In the genomic region with DNA sequence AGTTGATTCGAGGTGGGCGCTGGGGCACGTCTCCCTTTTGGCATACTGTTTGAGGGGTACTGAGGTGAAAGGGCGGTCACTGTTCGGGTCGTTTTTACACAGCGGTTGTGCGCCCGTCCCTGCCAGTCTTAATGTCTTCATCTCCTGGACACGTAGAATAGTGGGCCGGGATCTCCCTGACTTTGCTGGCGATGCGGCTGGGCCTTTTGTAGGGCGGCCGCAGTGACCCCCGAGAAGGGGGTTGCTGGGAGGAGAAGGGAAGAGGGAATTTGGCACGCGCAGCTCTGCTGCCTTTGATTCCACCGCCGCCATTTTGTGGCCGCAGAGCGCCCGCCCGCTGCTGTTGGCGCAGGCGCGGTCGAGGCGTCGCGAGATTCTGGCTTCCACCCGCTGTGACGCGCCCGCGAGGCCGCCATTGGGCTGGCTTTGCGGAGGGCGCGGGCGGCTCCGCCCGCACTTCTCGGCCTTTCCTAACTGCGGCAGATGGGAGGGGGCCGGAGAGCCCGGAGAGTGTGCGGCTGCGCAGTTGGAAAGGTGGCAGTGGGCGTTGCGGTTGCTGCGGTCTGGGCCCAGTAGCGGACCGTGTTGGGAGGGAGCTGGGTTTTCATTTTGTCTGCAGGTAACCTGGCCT, we compare ENCODE assay signal across 8 cellular contexts. TPM values are rescaled to one million over a fixed set of nuclear protein-coding genes. Genes with fewer than 3 reads are reported as not detected.
A peak's percentile ranks its signal among the peaks of the same experiment; 100 is the strongest.
DNase-seq lines count a peak whose midpoint lies in the region; ATAC-seq, FAIRE-seq and TF ChIP-seq lines count a peak whose summit lies in the region.

No MANE protein-coding gene starts in this region.

- TF ChIP-seq CTCF in D721Med (IDR thresholded peaks at IDR 0.05; ENCODE audit: insufficient read depth, missing control alignments) (no peak), OCI-LY7 (conservative IDR thresholded peaks at IDR 0.05; ENCODE audit: low read length) (no peak)

- H3K9me3 ChIP-seq in OCI-LY7 (ENCODE audit: low read length) (no peaks in the 10 kb centered on the region), mucosa of rectum (ENCODE audit: control insufficient read depth in 2 of 2, low read length in 2 of 2) (no peaks in the 10 kb centered on the region)

- H3K9me3 Mint-ChIP-seq in IgD-negative memory B cell: peaks cover 0 to 3% (median 0%) of the 10 kb centered on the region in 3 donors

- H3K36me3 Mint-ChIP-seq in IgD-negative memory B cell: peaks cover 11% of the 10 kb centered on the region

- H3K27me3 Mint-ChIP-seq in IgD-negative memory B cell: no peaks in the 10 kb centered on the region

- H4K20me1 ChIP-seq in OCI-LY7 (ENCODE audit: insufficient read depth, low read length): peaks cover 22% of the 10 kb centered on the region

- peak overlapping the region; percentile 85 for H3K4me2 ChIP-seq in OCI-LY7 (ENCODE audit: low read length)

- peak overlapping the region; percentile 94; the same call in 1 of the 2 replicates for H2AFZ ChIP-seq in OCI-LY7 (ENCODE audit: low read length)

- peaks cover 22 to 39% (median 36%) of the 10 kb centered on the region in 3 donors for H3K4me1 Mint-ChIP-seq in IgD-negative memory B cell

- H3K4me1 ChIP-seq in OCI-LY7 (ENCODE audit: insufficient read depth, low read length, poor library complexity, severe bottlenecking) (peaks cover 14% of the 10 kb centered on the region), mucosa of rectum (ENCODE audit: control insufficient read depth in 2 of 2, insufficient read depth in 2 of 2, low read length in 2 of 2) (peaks cover 13 to 18% of the 10 kb centered on the region in 2 donors)

- H3K27ac Mint-ChIP-seq in IgD-negative memory B cell: peak overlapping the region; percentile 100

- TF ChIP-seq POLR2A in erythroblast (IDR thresholded peaks at IDR 0.05; ENCODE audit: low read length): peak; percentile 98

- H3K9me2 ChIP-seq in OCI-LY7 (ENCODE audit: insufficient read depth, low read length): no peaks in the 10 kb centered on the region

- intact Hi-C loops in OCI-LY7 (cut with micrococcal nuclease; ENCODE audit: unreplicated experiment): loop anchor here (5.0 to 10.0 kb wide), 2 partner anchors 155 to 613 kb away; partner anchors contain the start of genes DCAF5 and SUSD6

- POLR2A ChIA-PET in OCI-LY7 (lab: Charles Lee): interaction anchor here (0.7 to 1.5 kb wide), 5 partner anchors 15 to 879 kb away, joined by 3 to 5 read pairs (median 3); no protein-coding TSS in a partner anchor

- BruUV-seq in OCI-LY7 (replicated peaks; lab: Mats Ljungman, UMichigan): no TSS peak

- H3K79me2 ChIP-seq in OCI-LY7 (ENCODE audit: insufficient read depth, low read depth, low read length): peaks cover 50% of the 10 kb centered on the region

- H3K27me3 ChIP-seq in mucosa of rectum (ENCODE audit: control insufficient read depth in 2 of 2, insufficient read depth in 2 of 2, low read length in 2 of 2): no peaks in the 10 kb centered on the region

- DNase-seq in D721Med (ENCODE audit: insufficient read length, low spot score) (peak; percentile 55), OCI-LY7 (ENCODE audit: low spot score) (peak; percentile 93), erythroblast (lab: John Stamatoyannopoulos, UW) (peak; percentile 95 to 98)
- peak; percentile 88 for DNase-seq in activated T-cell treated with anti-CD3 and anti-CD28 coated beads, Interleukin-2, amount 50 U/mL, for 1 hour
- peak; percentile 90 for DNase-seq in stimulated activated CD8-positive, alpha-beta memory T cell treated with anti-CD3 and anti-CD28 coated beads, Interleukin-4, amount 100 ng/mL, for 24 hours (ENCODE audit: low read depth)

- H3K4me3 Mint-ChIP-seq in IgD-negative memory B cell: peak overlapping the region; percentile 99 to 100 (median 99)

- ATAC-seq in GM21576 (IDR thresholded peaks at IDR 0.05; ENCODE audit: unreplicated experiment): peak; percentile 74

- peak overlapping the region; percentile 100 for H3K9ac ChIP-seq in mucosa of rectum (ENCODE audit: low read depth in 1 of 2, low read length in 2 of 2)

- no peak for FAIRE-seq in D721Med (lab: Jason Lieb, UNC)

- H3K4me3 ChIP-seq in OCI-LY7 (ENCODE audit: low read depth, low read length, poor library complexity, severe bottlenecking): peak overlapping the region; percentile 93
- H3K4me3 ChIP-seq in mucosa of rectum (ENCODE audit: low read length in 2 of 2): peak overlapping the region; percentile 93 to 99

- H3K27ac ChIP-seq in OCI-LY7 (ENCODE audit: low read depth, low read length, poor library complexity, severe bottlenecking): peak overlapping the region; percentile 87
- H3K27ac ChIP-seq in mucosa of rectum (ENCODE audit: low read depth in 2 of 2, low read length in 2 of 2): peak overlapping the region; percentile 99 to 100

- CTCF ChIA-PET in OCI-LY7 (lab: Charles Lee; ENCODE audit: unreplicated experiment): no interaction called here

- H3K36me3 ChIP-seq in OCI-LY7 (ENCODE audit: insufficient read depth, low read length): peaks cover 49% of the 10 kb centered on the region
- H3K36me3 ChIP-seq in mucosa of rectum (ENCODE audit: control insufficient read depth in 2 of 2, insufficient read depth in 2 of 2, low read length in 2 of 2): peaks cover 43 to 44% of the 10 kb centered on the region in 2 donors

RNA-seq across cellular contexts. Expression of gene SRSF5, which starts 0.5 kb away (rescaled TPM):
- polyA plus RNA-seq in IgD-negative memory B cell: 1,200 TPM
- total RNA-seq in OCI-LY7 (2014; rRNA removed; shearing (Covaris generic)): 341 and 456 TPM in 2 replicates
- 474 and 484 TPM in 2 replicates for total RNA-seq in OCI-LY7 (2022)

RNA-seq across cellular contexts. Expression of gene SLC10A1, which starts 29.6 kb away (rescaled TPM):
- polyA plus RNA-seq in IgD-negative memory B cell: not detected
- not detected in 2 replicates for total RNA-seq in OCI-LY7 (2014; rRNA removed; shearing (Covaris generic))
- total RNA-seq in OCI-LY7 (2022): not detected in 2 replicates

Comparison
In these comparisons a context has a peak if more than half of its experiments do, and no peak if none do; other contexts are left out.
1. Peak in every context shown above with its lines: DNase-seq, ATAC-seq, H3K4me3 ChIP-seq and H3K27ac ChIP-seq.